Comparison of ENCODE assay signal across 10 cellular contexts in the genomic region with DNA sequence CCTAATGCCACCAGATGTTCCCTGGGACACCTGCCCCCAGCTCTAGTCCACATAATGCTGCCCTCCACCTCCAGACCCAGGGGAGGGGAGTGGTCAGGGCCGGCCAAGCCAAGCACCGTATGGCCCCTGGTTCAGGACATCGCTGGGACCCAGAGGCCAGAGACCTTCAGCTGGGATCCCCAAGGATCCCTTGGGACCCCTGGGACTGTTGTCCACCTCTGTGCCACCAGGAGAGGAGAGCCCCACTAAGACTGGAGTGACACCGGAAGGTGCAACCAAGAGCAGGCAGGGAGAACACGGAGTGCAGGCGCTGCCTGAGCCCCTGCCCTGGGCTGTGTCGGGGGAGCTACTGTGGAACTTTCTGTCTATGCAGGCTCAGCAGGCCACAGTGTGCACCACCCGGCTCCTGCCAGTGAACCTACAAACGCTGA. TPM values are rescaled to one million over a fixed set of nuclear protein-coding genes. Genes with fewer than 3 reads are reported as not detected.
DNase-seq lines count a peak whose midpoint lies in the region; ATAC-seq and TF ChIP-seq lines count a peak whose summit lies in the region.
"Had no signal": no experiment of that assay in that cellular context is flagged by ENCODE, and none has a peak within 500 bp of the region (broad histone marks: within the 10 kb centered on the region; RNA-seq: fewer than 3 reads in every experiment).

No MANE protein-coding gene starts in this region.

- TF ChIP-seq CTCF in thoracic aorta (IDR thresholded peaks at IDR 0.05) (no peak), Calu3 (IDR thresholded peaks at IDR 0.05; ENCODE audit: unreplicated experiment) (no peak)

- no peak overlapping the region for H3K4me3 Mint-ChIP-seq in activated naive CD4-positive, alpha-beta T cell treated with anti-CD3 and anti-CD28 coated beads for 36 hours
- H3K4me3 Mint-ChIP-seq in activated naive CD8-positive, alpha-beta T cell = peak overlapping the region; percentile 52
- H3K4me3 Mint-ChIP-seq in Calu3 (ENCODE audit: low read depth, unreplicated experiment) = no peak overlapping the region

- peaks cover 25% of the 10 kb centered on the region for H3K4me1 Mint-ChIP-seq in activated naive CD4-positive, alpha-beta T cell treated with anti-CD3 and anti-CD28 coated beads for 36 hours (ENCODE audit: low read depth)
- H3K4me1 Mint-ChIP-seq in activated naive CD8-positive, alpha-beta T cell (ENCODE audit: low read depth) = peaks cover 34% of the 10 kb centered on the region
- H3K4me1 Mint-ChIP-seq in Calu3 (ENCODE audit: low read depth, unreplicated experiment) = no peaks in the 10 kb centered on the region

- H3K9me3 ChIP-seq in thoracic aorta = no peaks in the 10 kb centered on the region

- H3K27ac Mint-ChIP-seq in activated naive CD4-positive, alpha-beta T cell treated with anti-CD3 and anti-CD28 coated beads for 36 hours = peak overlapping the region; percentile 18
- peak overlapping the region; percentile 54 for H3K27ac Mint-ChIP-seq in activated naive CD8-positive, alpha-beta T cell
- H3K27ac Mint-ChIP-seq in Calu3 (ENCODE audit: unreplicated experiment) = no peak overlapping the region

- no TSS peak for BruUV-seq in Calu3 (replicated peaks; lab: Mats Ljungman, UMichigan)

- ATAC-seq in HG03039 (IDR thresholded peaks at IDR 0.05; ENCODE audit: unreplicated experiment) = peak; percentile 16
- ATAC-seq in thoracic aorta (ENCODE audit: insufficient number of reproducible peaks, low FRiP score, low read depth) = no peak

- no peaks in the 10 kb centered on the region for H3K36me3 Mint-ChIP-seq in activated naive CD4-positive, alpha-beta T cell treated with anti-CD3 and anti-CD28 coated beads for 36 hours (ENCODE audit: low read depth)
- H3K36me3 Mint-ChIP-seq in activated naive CD8-positive, alpha-beta T cell = no peaks in the 10 kb centered on the region
- H3K36me3 Mint-ChIP-seq in Calu3 (ENCODE audit: insufficient read depth, unreplicated experiment) = no peaks in the 10 kb centered on the region

- H3K36me3 ChIP-seq in thoracic aorta = no peaks in the 10 kb centered on the region

- no peaks in the 10 kb centered on the region for H3K27me3 Mint-ChIP-seq in activated naive CD4-positive, alpha-beta T cell treated with anti-CD3 and anti-CD28 coated beads for 36 hours (ENCODE audit: low read depth)
- H3K27me3 Mint-ChIP-seq in activated naive CD8-positive, alpha-beta T cell = no peaks in the 10 kb centered on the region
- peaks cover 99% of the 10 kb centered on the region for H3K27me3 Mint-ChIP-seq in Calu3 (ENCODE audit: unreplicated experiment)

- H3K27me3 ChIP-seq in thoracic aorta (replicated peaks; ENCODE audit: insufficient read depth) = no peaks in the 10 kb centered on the region

- intact Hi-C loops in activated naive CD4-positive, alpha-beta T cell treated with anti-CD3 and anti-CD28 coated beads for 36 hours (cut with micrococcal nuclease) = no loop called here
- intact Hi-C loops in Calu3 (cut with micrococcal nuclease; ENCODE audit: unreplicated experiment) = no loop called here

- DNase-seq in activated naive CD4-positive, alpha-beta T cell treated with anti-CD3 and anti-CD28 coated beads for 36 hours = peak; percentile 23
- no peak for DNase-seq in activated naive CD4-positive, alpha-beta T cell treated with Interleukin-2 at 50 U/mL for 16 hours
- DNase-seq in thoracic aorta (ENCODE audit: low spot score) (no peak), Calu3 (no peak), NCI-H2196 treated with DMSO at 0.1 percent for 48 hours (lab: John Stamatoyannopoulos, UW; ENCODE audit: unreplicated experiment) (no peak), NCI-H510A (lab: John Stamatoyannopoulos, UW) (no peak)

- peak overlapping the region; percentile 40 for H3K4me3 ChIP-seq in thoracic aorta

- CTCF ChIA-PET in activated naive CD4-positive, alpha-beta T cell treated with anti-CD3 and anti-CD28 coated beads for 36 hours (lab: Charles Lee) = interaction anchor here (0.6 to 1.0 kb wide), 4 partner anchors 91 to 583 kb away, joined by 3 read pairs; no protein-coding TSS in a partner anchor
- CTCF ChIA-PET in Calu3 (lab: Charles Lee) = interaction anchor here (0.9 kb wide), 1 partner anchor 18 kb away, joined by 4 read pairs; no protein-coding TSS in a partner anchor

- no peaks in the 10 kb centered on the region for H3K9me3 Mint-ChIP-seq in activated naive CD4-positive, alpha-beta T cell treated with anti-CD3 and anti-CD28 coated beads for 36 hours
- no peaks in the 10 kb centered on the region for H3K9me3 Mint-ChIP-seq in activated naive CD8-positive, alpha-beta T cell (ENCODE audit: low read depth)
- H3K9me3 Mint-ChIP-seq in Calu3 (ENCODE audit: low read depth, unreplicated experiment) = no peaks in the 10 kb centered on the region

- H3K27ac ChIP-seq in thoracic aorta = no peak overlapping the region

- peaks cover 5 to 11% of the 10 kb centered on the region in 2 donors for H3K4me1 ChIP-seq in thoracic aorta (ENCODE audit: control insufficient read depth in 1 of 2, low read depth in 2 of 2)

RNA-seq across cellular contexts. Expression of gene CTCFL, which starts 43.6 kb away (rescaled TPM):
- not detected for total RNA-seq in activated naive CD4-positive, alpha-beta T cell treated with anti-CD3 and anti-CD28 coated beads for 36 hours
- total RNA-seq in thoracic aorta (not detected), Calu3 (2022) (not detected in 2 replicates)
- total RNA-seq: glomerular endothelial cell, pulmonary artery endothelial cell had no signal
